21 cellular contexts compared by ENCODE assay signal in genomic region chr9:99030610-99031009, GRCh38.
DNase-seq lines count a peak whose midpoint lies in the region; ATAC-seq and TF ChIP-seq lines count a peak whose summit lies in the region.
"Had no signal": no experiment of that assay in that cellular context is flagged by ENCODE, and none has a peak within 500 bp of the region (broad histone marks: within the 10 kb centered on the region; RNA-seq: fewer than 3 reads in every experiment).

No MANE protein-coding gene starts in this region.

- H3K36me3 ChIP-seq in ACC112 (ENCODE audit: insufficient read depth, low read length), result no peaks in the 10 kb centered on the region
- no peaks in the 10 kb centered on the region; the same call in 1 of the 2 replicates for H3K36me3 ChIP-seq in KMS-11 (ENCODE audit: insufficient read depth)
- no peaks in the 10 kb centered on the region for H3K36me3 ChIP-seq in trophoblast cell (ENCODE audit: control insufficient read depth in 1 of 2, insufficient read depth in 2 of 2, low read length in 2 of 2)
- H3K36me3 ChIP-seq: neural progenitor cell had no signal

- H3K18ac ChIP-seq in trophoblast cell (ENCODE audit: low read length), result peak overlapping the region; percentile 17

- no peaks in the 10 kb centered on the region for H3K27me3 Mint-ChIP-seq in chondrocyte (ENCODE audit: low read depth)
- H3K27me3 Mint-ChIP-seq: activated CD4-positive, alpha-beta T cell treated with anti-CD3 and anti-CD28 coated beads for 36 hours had no signal

- H4K20me1 ChIP-seq in KMS-11 (ENCODE audit: insufficient read depth), result no peaks in the 10 kb centered on the region

- DNase-seq in chondrocyte (ENCODE audit: low spot score), result no peak
- DNase-seq in trophoblast cell, result peak; percentile 54 to 84
- no peak for DNase-seq in anterior cingulate cortex (lab: John Stamatoyannopoulos, UW)
- no peak for DNase-seq in NCI-H1105 treated with DMSO at 0.1 percent for 48 hours (lab: John Stamatoyannopoulos, UW)
- no peak for DNase-seq in SW480 (ENCODE audit: low spot score)
- DNase-seq: ACHN; activated CD4-positive, alpha-beta T cell treated with anti-CD3 and anti-CD28 coated beads for 36 hours; activated naive CD4-positive, alpha-beta T cell treated with anti-CD3 and anti-CD28 coated beads, Interleukin-2, amount 10 ng/mL, durations not matched to agents 7 days and 5 days; C1 segment of cervical spinal cord; hippocampal formation; left ventricle myocardium inferior; NCI-H187; NCI-H526 treated with DMSO at 0.1 percent for 48 hours; small intestine; stimulated activated CD4-positive, alpha-beta T cell treated with anti-CD3 and anti-CD28 coated beads, Interleukin-2, amount 100 ng/mL, for 48 hours; stimulated activated naive CD4-positive, alpha-beta T cell treated with Interleukin-2 at 50 U/mL for 16 hours had no signal

- no CpG with 5 or more reads among the region's 1 CpG for WGBS in trophoblast cell (ENCODE audit: extremely low coverage, insufficient coverage, insufficient read length)

- no peak overlapping the region for H4K12ac ChIP-seq in trophoblast cell (ENCODE audit: low read depth, low read length)

- peak overlapping the region; percentile 9 for H4K8ac ChIP-seq in trophoblast cell (ENCODE audit: low read depth, low read length)

- H3K23ac ChIP-seq in trophoblast cell (ENCODE audit: low read length), result no peak overlapping the region

- peak overlapping the region; percentile 88 for H3K27ac Mint-ChIP-seq in chondrocyte (ENCODE audit: unreplicated experiment)
- H3K27ac Mint-ChIP-seq: activated CD4-positive, alpha-beta T cell treated with anti-CD3 and anti-CD28 coated beads for 36 hours; activated naive CD4-positive, alpha-beta T cell treated with anti-CD3 and anti-CD28 coated beads, Interleukin-2, amount 10 ng/mL, durations not matched to agents 7 days and 5 days; neural progenitor cell; progenitor cell of endocrine pancreas had no signal

- H3K4me3 Mint-ChIP-seq in chondrocyte (ENCODE audit: unreplicated experiment), result no peak overlapping the region
- H3K4me3 Mint-ChIP-seq: activated CD4-positive, alpha-beta T cell treated with anti-CD3 and anti-CD28 coated beads for 36 hours; activated naive CD4-positive, alpha-beta T cell treated with anti-CD3 and anti-CD28 coated beads, Interleukin-2, amount 10 ng/mL, durations not matched to agents 7 days and 5 days; neural progenitor cell had no signal

- H2AK5ac ChIP-seq in trophoblast cell (ENCODE audit: low read length), result no peak overlapping the region

- H3K4me3 ChIP-seq in ACC112 (ENCODE audit: low read depth, low read length) (no peak overlapping the region), KMS-11 (IDR thresholded peaks at IDR 0.05; ENCODE audit: insufficient read depth, low read depth, low read length) (no peak overlapping the region), trophoblast cell (ENCODE audit: low read depth, low read length) (no peak overlapping the region)
- H3K4me3 ChIP-seq: left ventricle myocardium inferior, neural progenitor cell had no signal

- peak overlapping the region; percentile 23 for H2BK5ac ChIP-seq in trophoblast cell (ENCODE audit: low read depth, low read length, poor library complexity)

- H3K9ac ChIP-seq in KMS-11, result no peak overlapping the region
- no peak overlapping the region for H3K9ac ChIP-seq in trophoblast cell (ENCODE audit: low read length)
- H3K9ac ChIP-seq: neural progenitor cell had no signal

- H3K4ac ChIP-seq in trophoblast cell (ENCODE audit: low read depth, low read length), result peak overlapping the region; percentile 12

- TF ChIP-seq CTCF in KMS-11 (conservative IDR thresholded peaks at IDR 0.05; ENCODE audit: low read depth, low read length), result no peak
- no peak for TF ChIP-seq CTCF in chondrocyte (IDR thresholded peaks at IDR 0.05)

- H3K4me2 ChIP-seq in KMS-11, result peak overlapping the region; percentile 47; the same call in 1 of the 2 replicates
- no peak overlapping the region for H3K4me2 ChIP-seq in trophoblast cell (ENCODE audit: low read length)
- H3K4me2 ChIP-seq: neural progenitor cell had no signal

- no peak for ATAC-seq in HG03175 (IDR thresholded peaks at IDR 0.05; ENCODE audit: unreplicated experiment)
- ATAC-seq: activated CD4-positive, alpha-beta T cell treated with anti-CD3 and anti-CD28 coated beads for 36 hours had no signal

- H3K4me1 ChIP-seq in ACC112 (ENCODE audit: control insufficient read depth, insufficient read depth, low read length, unreplicated experiment) (peaks cover 22% of the 10 kb centered on the region), KMS-11 (ENCODE audit: low read depth, poor library complexity, severe bottlenecking) (peaks cover 67% of the 10 kb centered on the region), trophoblast cell (ENCODE audit: control insufficient read depth in 1 of 2, insufficient read depth in 2 of 2, low read length in 2 of 2) (peaks cover 4 to 7% of the 10 kb centered on the region in 2 experiments)
- H3K4me1 ChIP-seq: left ventricle myocardium inferior had no signal

- H2BK120ac ChIP-seq in trophoblast cell (ENCODE audit: insufficient read depth, low read length, poor library complexity), result peak overlapping the region; percentile 37

- H3K27ac ChIP-seq in ACC112 (ENCODE audit: low read depth, low read length) (peak overlapping the region; percentile 74), KMS-11 (no peak overlapping the region), trophoblast cell (ENCODE audit: low read depth, low read length) (no peak overlapping the region)
- H3K27ac ChIP-seq: left ventricle myocardium inferior, neural progenitor cell had no signal

- peaks cover 7% of the 10 kb centered on the region for H3K9me3 Mint-ChIP-seq in chondrocyte (ENCODE audit: low read depth)
- H3K9me3 Mint-ChIP-seq: activated naive CD4-positive, alpha-beta T cell treated with anti-CD3 and anti-CD28 coated beads, Interleukin-2, amount 10 ng/mL, durations not matched to agents 7 days and 5 days; neural progenitor cell had no signal

- H2AFZ ChIP-seq in ACC112 (ENCODE audit: low read length, unreplicated experiment) (peak overlapping the region; percentile 20), KMS-11 (ENCODE audit: low read depth) (no peak overlapping the region), trophoblast cell (ENCODE audit: insufficient read depth, low read length, poor library complexity) (no peak overlapping the region)
- H2AFZ ChIP-seq: neural progenitor cell had no signal

- H3K79me2 ChIP-seq in ACC112 (ENCODE audit: control insufficient read depth, insufficient read depth, low read length, unreplicated experiment), result no peaks in the 10 kb centered on the region
- H3K79me2 ChIP-seq in KMS-11 (ENCODE audit: insufficient read depth, low read depth), result no peaks in the 10 kb centered on the region
- H3K79me2 ChIP-seq in trophoblast cell (ENCODE audit: control insufficient read depth, insufficient read depth, low read length, poor library complexity), result no peaks in the 10 kb centered on the region

- peak overlapping the region; percentile 25 for H2BK12ac ChIP-seq in trophoblast cell (ENCODE audit: low read length)

- peak overlapping the region; percentile 4 for H3K14ac ChIP-seq in trophoblast cell (ENCODE audit: low read length)

- H3K27me3 ChIP-seq in ACC112 (ENCODE audit: insufficient read depth, low read length) (0 out of 2 replicates have a peak, but pooled peaks cover 4% of the 10 kb centered on the region), KMS-11 (ENCODE audit: insufficient read depth, low read depth) (no peaks in the 10 kb centered on the region), trophoblast cell (ENCODE audit: insufficient read depth, low read length) (no peaks in the 10 kb centered on the region)
- H3K27me3 ChIP-seq: neural progenitor cell had no signal

- peaks cover 3% of the 10 kb centered on the region for H3K9me3 ChIP-seq in trophoblast cell (ENCODE audit: insufficient read depth, low read depth, low read length)
- H3K9me3 ChIP-seq: left ventricle myocardium inferior had no signal

- H3K4me1 Mint-ChIP-seq in chondrocyte (ENCODE audit: low read depth), result peaks cover 41% of the 10 kb centered on the region

- H3K36me3 Mint-ChIP-seq in chondrocyte (ENCODE audit: low read depth), result peaks cover 4% of the 10 kb centered on the region
- H3K36me3 Mint-ChIP-seq: activated naive CD4-positive, alpha-beta T cell treated with anti-CD3 and anti-CD28 coated beads, Interleukin-2, amount 10 ng/mL, durations not matched to agents 7 days and 5 days had no signal

- H4K91ac ChIP-seq in trophoblast cell (ENCODE audit: low read depth, low read length), result peak overlapping the region; percentile 36

- H3K79me1 ChIP-seq in trophoblast cell (ENCODE audit: low read length), result peaks cover 7% of the 10 kb centered on the region

Comparison
In these comparisons a context has a peak if more than half of its experiments do, and no peak if none do; other contexts are left out.
1. DNase-seq: peak in trophoblast cell (2 of 2); none in chondrocyte (single experiment), anterior cingulate cortex (0 of 58), NCI-H1105 treated with DMSO at 0.1 percent for 48 hours (single experiment) and SW480 (single experiment).